8 cellular contexts compared by ENCODE assay signal in the genomic region with DNA sequence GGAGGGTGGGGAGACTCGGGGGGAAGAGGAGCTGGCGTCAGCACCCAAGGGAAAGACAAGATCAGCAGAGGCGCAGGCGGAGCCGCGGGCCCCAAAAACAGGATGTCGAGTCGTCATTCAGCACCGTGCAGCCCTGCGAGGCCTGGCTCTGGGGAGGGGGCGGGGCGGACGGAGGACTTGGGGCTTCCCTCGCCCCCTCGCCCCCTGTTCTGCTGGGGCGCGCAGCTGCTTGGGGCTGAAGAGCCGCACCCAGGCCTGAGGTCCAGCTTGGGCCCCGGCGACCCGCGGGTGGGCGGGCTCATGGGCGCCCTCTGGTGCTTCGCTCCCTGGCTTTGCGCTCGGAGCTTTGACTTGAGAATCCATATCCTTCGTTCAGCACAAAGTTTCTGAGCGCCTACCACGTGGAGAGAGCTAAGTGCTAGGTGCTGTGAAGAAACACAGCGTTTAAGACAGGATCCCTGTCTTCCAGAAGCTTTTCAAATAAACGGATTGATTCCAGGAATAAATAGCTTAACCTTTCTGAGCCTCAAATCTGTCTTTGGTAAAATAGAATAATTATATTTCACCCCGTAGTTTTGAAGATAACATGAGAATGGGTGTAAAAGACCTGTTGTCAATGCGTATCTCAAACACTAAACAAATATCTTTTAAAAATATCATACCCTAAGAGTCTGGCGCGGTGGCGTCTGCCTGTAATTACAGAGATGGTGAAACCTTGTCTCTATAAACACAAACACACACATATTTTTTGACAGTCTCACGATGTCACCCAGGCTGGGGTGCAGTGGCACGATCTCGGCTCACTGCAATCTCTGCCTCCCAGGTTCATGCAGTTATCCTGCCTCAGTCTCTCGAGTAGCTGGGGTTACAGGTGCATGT. TPM values are rescaled to one million over a fixed set of nuclear protein-coding genes. Genes with fewer than 3 reads are reported as not detected.
A peak's percentile ranks its signal among the peaks of the same experiment; 100 is the strongest.
DNase-seq lines count a peak whose midpoint lies in the region; ATAC-seq, FAIRE-seq and TF ChIP-seq lines count a peak whose summit lies in the region.

No MANE protein-coding gene starts in this region.

- peak overlapping the region; percentile 75 for H3K27ac ChIP-seq in HepG2 (ENCODE audit: extremely low read length, insufficient read depth, low read length)

- DNase-seq in CD14-positive monocyte (ENCODE audit: low spot score) (peak; percentile 97), NCI-H2227 treated with DMSO at 0.1 percent for 48 hours (lab: John Stamatoyannopoulos, UW) (peak; percentile 88), activated B cell treated with CpG ODN at 0.5 μM for 24 hours (peak; percentile 96), dedifferentiated amniotic fluid mesenchymal stem cell (ENCODE audit: extremely low spot score) (peak; percentile 77), HepG2 (ENCODE audit: low spot score) (peak; percentile 79)
- peak in 2 of 3 donors; percentile 93 to 94 for DNase-seq in stimulated activated CD4-positive, alpha-beta T cell treated with anti-CD3 and anti-CD28 coated beads, TNF-alpha, amount 100 ng/mL, for 48 hours (ENCODE audit: low read depth in 3 of 3)

- no peak overlapping the region for H2AFZ ChIP-seq in HepG2 (ENCODE audit: low read length)

- peaks cover 20% of the 10 kb centered on the region for H3K79me2 ChIP-seq in HepG2 (ENCODE audit: insufficient read depth, low read length)

- ATAC-seq in GM19025 (IDR thresholded peaks at IDR 0.05; ENCODE audit: low read depth, unreplicated experiment), result peak; percentile 53
- peak; percentile 56 for ATAC-seq in HG03175 (IDR thresholded peaks at IDR 0.05; ENCODE audit: unreplicated experiment)
- ATAC-seq in activated B cell treated with CpG ODN at 0.5 μM for 24 hours (ENCODE audit: low read depth), result no peak
- peak; percentile 84 for ATAC-seq in HepG2

- TF ChIP-seq EP300 in HepG2 (IDR thresholded peaks at IDR 0.05; ENCODE audit: low read depth in 2 of 2, low read length in 2 of 2) (no peak), HepG2 (CRISPR knock-in tag; IDR thresholded peaks at IDR 0.05; ENCODE audit: borderline replicate concordance) (no peak)

- no peak for TF ChIP-seq POLR2A in HepG2 (IDR thresholded peaks at IDR 0.05; ENCODE audit: insufficient read depth in 1 of 2, low read depth in 2 of 2, low read length in 2 of 2)

- intact Hi-C loops in CD14-positive monocyte (cut with micrococcal nuclease), result no loop called here
- intact Hi-C loops in activated B cell treated with CpG ODN at 0.5 μM for 24 hours (cut with micrococcal nuclease), result loop anchor here (1.0 to 2.0 kb wide), 8 partner anchors 13 to 231 kb away; partner anchors contain the start of genes NUP98 and PGAP2
- intact Hi-C loops in HepG2 (cut with micrococcal nuclease; ENCODE audit: unreplicated experiment), result loop anchor here (1.0 to 2.0 kb wide), 3 partner anchors 13 to 33 kb away; partner anchors contain the start of genes PGAP2 and STIM1

- H3K9ac ChIP-seq in HepG2 (ENCODE audit: insufficient read depth, low read depth, low read length), result peak overlapping the region; percentile 72

- POLR2A ChIA-PET in activated B cell treated with CpG ODN at 0.5 μM for 24 hours (lab: Charles Lee) (interaction anchor here (0.5 to 9.3 kb wide), 45 partner anchors 10 to 254 kb away, joined by 3 to 352 read pairs (median 5); partner anchors contain the start of genes NUP98, PGAP2 and STIM1), HepG2 (lab: Yijun Ruan, JAX) (interaction anchor here (0.8 to 4.8 kb wide), 14 partner anchors 9 to 219 kb away, joined by 3 to 42 read pairs (median 4); partner anchors contain the start of genes NUP98, PGAP2 and STIM1)

- H3K4me3 Mint-ChIP-seq in CD14-positive monocyte (peak overlapping the region; percentile 84 to 96), activated B cell treated with CpG ODN at 0.5 μM for 24 hours (peak overlapping the region; percentile 91)

- peaks cover 46% of the 10 kb centered on the region for H3K4me1 ChIP-seq in HepG2 (ENCODE audit: insufficient read depth, low read length)

- H3K4me3 ChIP-seq in HepG2 (replicated peaks in 1 of 3; ENCODE audit: insufficient read depth in 1 of 3, low read depth in 2 of 3, low read length in 3 of 3), result peak overlapping the region; percentile 79 to 84 (median 83)

- no TSS peak for BruUV-seq in HepG2 (replicated peaks; lab: Mats Ljungman, UMichigan)

- peak overlapping the region; percentile 93 to 98 (median 96) for H3K27ac Mint-ChIP-seq in CD14-positive monocyte
- H3K27ac Mint-ChIP-seq in activated B cell treated with CpG ODN at 0.5 μM for 24 hours, result peak overlapping the region; percentile 95

- H4K20me1 ChIP-seq in HepG2 (ENCODE audit: insufficient read depth, low read length), result peaks cover 5% of the 10 kb centered on the region; the same call in 1 of the 2 replicates

- CTCF ChIA-PET in activated B cell treated with CpG ODN at 0.5 μM for 24 hours (lab: Charles Lee), result interaction anchor here (0.6 to 13.0 kb wide), 27 partner anchors 10 to 231 kb away, joined by 3 to 156 read pairs (median 5); partner anchors contain the start of genes NUP98, PGAP2 and STIM1
- CTCF ChIA-PET in HepG2 (lab: Yijun Ruan, JAX; ENCODE audit: low intra/inter-chr PET ratio, low total read pairs), result interaction anchor here (1.5 kb wide), 1 partner anchor 16 kb away, joined by 15 read pairs; no protein-coding TSS in a partner anchor

- peak overlapping the region; percentile 66 for H3K4me2 ChIP-seq in HepG2 (ENCODE audit: low read depth, low read length)

- H3K4me1 Mint-ChIP-seq in CD14-positive monocyte (peaks cover 39% of the 10 kb centered on the region), activated B cell treated with CpG ODN at 0.5 μM for 24 hours (peaks cover 46% of the 10 kb centered on the region)

- H3K9me3 ChIP-seq in HepG2 (ENCODE audit: low read length), result no peaks in the 10 kb centered on the region

- H3K9me3 Mint-ChIP-seq in CD14-positive monocyte, result peaks cover 0 to 3% (median 0%) of the 10 kb centered on the region in 7 donors
- no peaks in the 10 kb centered on the region for H3K9me3 Mint-ChIP-seq in activated B cell treated with CpG ODN at 0.5 μM for 24 hours

- H3K27me3 Mint-ChIP-seq in CD14-positive monocyte (ENCODE audit: low read depth in 3 of 3), result peaks cover 0 to 2% (median 2%) of the 10 kb centered on the region in 3 donors
- no peaks in the 10 kb centered on the region for H3K27me3 Mint-ChIP-seq in activated B cell treated with CpG ODN at 0.5 μM for 24 hours

- H3K36me3 Mint-ChIP-seq in CD14-positive monocyte (peaks cover 5 to 10% of the 10 kb centered on the region in 2 donors), activated B cell treated with CpG ODN at 0.5 μM for 24 hours (ENCODE audit: low read depth) (peaks cover 27% of the 10 kb centered on the region)

- FAIRE-seq in HepG2 (lab: Jason Lieb, UNC), result peak; percentile 69

- in situ Hi-C loops in HepG2 (cut with HindIII; ENCODE audit: extremely low pct_ligation_motif_present, low pct_unique_long_range_greater_than_20kb), result no loop called here

- no peaks in the 10 kb centered on the region; a peak in 1 of 5 replicates for H3K36me3 ChIP-seq in HepG2 (replicated peaks in 1 of 2; ENCODE audit: control insufficient read depth in 1 of 2, insufficient read depth in 2 of 2, low read length in 2 of 2)

- peak; percentile 63 for TF ChIP-seq RAD21 in HepG2 (CRISPR knock-in tag; IDR thresholded peaks at IDR 0.05)

- 5% methylated on average over 23 of the region's 41 CpGs for WGBS in HepG2 (ENCODE audit: low lambda C conversion rate)

- TF ChIP-seq CTCF in CD14-positive monocyte (IDR thresholded peaks at IDR 0.05) (peak; percentile 88), activated B cell treated with CpG ODN at 0.5 μM for 24 hours (IDR thresholded peaks at IDR 0.05) (no peak), HepG2 (CRISPR knock-in tag; IDR thresholded peaks at IDR 0.05) (peak; percentile 91)

- H3K27me3 ChIP-seq in HepG2 (ENCODE audit: control insufficient read depth in 1 of 2, insufficient read depth in 2 of 2, low read length in 2 of 2), result no peaks in the 10 kb centered on the region; a peak in 1 of 5 replicates

RNA-seq across cellular contexts. Expression of gene RHOG, which starts 0.9 kb away (rescaled TPM):
- polyA plus RNA-seq in CD14-positive monocyte (100 to 1,000 TPM; 315 to 458 TPM), HepG2 (2011; rRNA removed) (23.4 and 27.1 TPM in 2 replicates)
- total RNA-seq in activated B cell treated with CpG ODN at 0.5 μM for 24 hours (163 and 176 TPM in 2 replicates), HepG2 (2016; rRNA removed; fragmentation: Illumina TruSeq; extraction: Trizol) (7.7 TPM in 2 replicates)
- total RNA-seq in HepG2 (2016; cell fraction: cytosol; rRNA removed; fragmentation: Illumina TruSeq; extraction: Trizol; ENCODE audit: low read depth), result 2.6 and 3.6 TPM in 2 replicates
- total RNA-seq in HepG2 (2016; cell fraction: insoluble cytoplasmic fraction; rRNA removed; fragmentation: Illumina TruSeq; extraction: Trizol), result 5.8 and 6.8 TPM in 2 replicates
- total RNA-seq in HepG2 (2016; cell fraction: membrane; rRNA removed; fragmentation: Illumina TruSeq; extraction: Trizol), result 5.8 and 7.4 TPM in 2 replicates
- 5.9 and 6.2 TPM in 2 replicates for total RNA-seq in HepG2 (2016; cell fraction: nucleus; rRNA removed; fragmentation: Illumina TruSeq; extraction: Trizol)
- 28.2 and 39.4 TPM in 2 replicates for polyA plus RNA-seq in HepG2 (2011; cell fraction: cytosol; rRNA removed)
- polyA plus RNA-seq in HepG2 (2011; cell fraction: nucleus; rRNA removed), result 16.2 and 18.8 TPM in 2 replicates
- 15.8 and 27.4 TPM in 2 replicates for polyA plus RNA-seq in HepG2 (2012)
- 9.6 and 10.7 TPM in 2 replicates for polyA plus RNA-seq in HepG2 (2016; cell fraction: cytosol; fragmentation: Illumina TruSeq; extraction: Trizol; ENCODE audit: low read depth)
- 21.0 and 25.0 TPM in 2 replicates for polyA plus RNA-seq in HepG2 (2016; cell fraction: insoluble cytoplasmic fraction; fragmentation: Illumina TruSeq; extraction: Trizol; ENCODE audit: low read depth)
- 18.5 and 19.3 TPM in 2 replicates for polyA plus RNA-seq in HepG2 (2016; cell fraction: membrane; fragmentation: Illumina TruSeq; extraction: Trizol; ENCODE audit: low read depth)
- 22.3 and 26.4 TPM in 2 replicates for polyA plus RNA-seq in HepG2 (2016; cell fraction: nucleus; fragmentation: Illumina TruSeq; extraction: Trizol; ENCODE audit: insufficient read depth, low read depth)
- 83.5 and 114 TPM in 2 replicates for polyA minus RNA-seq in HepG2 (2011; rRNA and poly(A)+ RNA removed; ENCODE audit: low replicate concordance)
- 21.8 and 27.6 TPM in 2 replicates for polyA minus RNA-seq in HepG2 (2011; cell fraction: cytosol; rRNA and poly(A)+ RNA removed)
- polyA minus RNA-seq in HepG2 (2011; cell fraction: nucleus; rRNA and poly(A)+ RNA removed), result 11.5 and 17.4 TPM in 2 replicates

RNA-seq across cellular contexts. Expression of gene STIM1, which starts 13.8 kb away (rescaled TPM):
- polyA plus RNA-seq in CD14-positive monocyte (10 to 100 TPM; 14.0 to 21.0 TPM), HepG2 (2011; rRNA removed) (28.5 and 33.3 TPM in 2 replicates)
- total RNA-seq in activated B cell treated with CpG ODN at 0.5 μM for 24 hours (37.3 and 38.4 TPM in 2 replicates), HepG2 (2016; rRNA removed; fragmentation: Illumina TruSeq; extraction: Trizol) (16.3 and 19.2 TPM in 2 replicates)
- 4.1 and 5.8 TPM in 2 replicates for total RNA-seq in HepG2 (2016; cell fraction: cytosol; rRNA removed; fragmentation: Illumina TruSeq; extraction: Trizol; ENCODE audit: low read depth)
- total RNA-seq in HepG2 (2016; cell fraction: insoluble cytoplasmic fraction; rRNA removed; fragmentation: Illumina TruSeq; extraction: Trizol), result 10.3 and 20.0 TPM in 2 replicates
- total RNA-seq in HepG2 (2016; cell fraction: membrane; rRNA removed; fragmentation: Illumina TruSeq; extraction: Trizol), result 9.1 and 11.2 TPM in 2 replicates
- 32.4 and 32.5 TPM in 2 replicates for total RNA-seq in HepG2 (2016; cell fraction: nucleus; rRNA removed; fragmentation: Illumina TruSeq; extraction: Trizol)
- polyA plus RNA-seq in HepG2 (2011; cell fraction: cytosol; rRNA removed), result 25.0 and 31.9 TPM in 2 replicates
- polyA plus RNA-seq in HepG2 (2011; cell fraction: nucleus; rRNA removed), result 53.3 and 57.1 TPM in 2 replicates
- 41.4 and 42.4 TPM in 2 replicates for polyA plus RNA-seq in HepG2 (2012)
- 2.6 TPM in 2 replicates for polyA plus RNA-seq in HepG2 (2016; cell fraction: cytosol; fragmentation: Illumina TruSeq; extraction: Trizol; ENCODE audit: low read depth)
- 10.3 and 12.6 TPM in 2 replicates for polyA plus RNA-seq in HepG2 (2016; cell fraction: insoluble cytoplasmic fraction; fragmentation: Illumina TruSeq; extraction: Trizol; ENCODE audit: low read depth)
- 7.0 and 7.4 TPM in 2 replicates for polyA plus RNA-seq in HepG2 (2016; cell fraction: membrane; fragmentation: Illumina TruSeq; extraction: Trizol; ENCODE audit: low read depth)
- polyA plus RNA-seq in HepG2 (2016; cell fraction: nucleus; fragmentation: Illumina TruSeq; extraction: Trizol; ENCODE audit: insufficient read depth, low read depth), result 37.7 and 37.8 TPM in 2 replicates
- 46.4 and 107 TPM in 2 replicates for polyA minus RNA-seq in HepG2 (2011; rRNA and poly(A)+ RNA removed; ENCODE audit: low replicate concordance)
- 35.8 and 57.5 TPM in 2 replicates for polyA minus RNA-seq in HepG2 (2011; cell fraction: cytosol; rRNA and poly(A)+ RNA removed)
- polyA minus RNA-seq in HepG2 (2011; cell fraction: nucleus; rRNA and poly(A)+ RNA removed), result 43.4 and 64.5 TPM in 2 replicates

RNA-seq across cellular contexts. Expression of gene PGAP2, which starts 33.3 kb away (rescaled TPM):
- polyA plus RNA-seq in CD14-positive monocyte (1 to 10 TPM; 5.8 to 6.8 TPM), HepG2 (2011; rRNA removed) (46.8 and 47.8 TPM in 2 replicates)
- total RNA-seq in activated B cell treated with CpG ODN at 0.5 μM for 24 hours (19.7 and 25.0 TPM in 2 replicates), HepG2 (2016; rRNA removed; fragmentation: Illumina TruSeq; extraction: Trizol) (16.8 and 21.5 TPM in 2 replicates)
- total RNA-seq in HepG2 (2016; cell fraction: cytosol; rRNA removed; fragmentation: Illumina TruSeq; extraction: Trizol; ENCODE audit: low read depth), result 20.3 and 25.5 TPM in 2 replicates
- total RNA-seq in HepG2 (2016; cell fraction: insoluble cytoplasmic fraction; rRNA removed; fragmentation: Illumina TruSeq; extraction: Trizol), result 17.1 and 19.6 TPM in 2 replicates
- 36.5 and 42.1 TPM in 2 replicates for total RNA-seq in HepG2 (2016; cell fraction: membrane; rRNA removed; fragmentation: Illumina TruSeq; extraction: Trizol)
- total RNA-seq in HepG2 (2016; cell fraction: nucleus; rRNA removed; fragmentation: Illumina TruSeq; extraction: Trizol), result 16.9 and 22.3 TPM in 2 replicates
- polyA plus RNA-seq in HepG2 (2011; cell fraction: cytosol; rRNA removed), result 34.6 and 41.7 TPM in 2 replicates
- polyA plus RNA-seq in HepG2 (2011; cell fraction: nucleus; rRNA removed), result 70.5 and 72.6 TPM in 2 replicates
- 17.5 and 20.8 TPM in 2 replicates for polyA plus RNA-seq in HepG2 (2012)
- polyA plus RNA-seq in HepG2 (2016; cell fraction: cytosol; fragmentation: Illumina TruSeq; extraction: Trizol; ENCODE audit: low read depth), result 42.7 and 51.8 TPM in 2 replicates
- 29.8 and 30.5 TPM in 2 replicates for polyA plus RNA-seq in HepG2 (2016; cell fraction: insoluble cytoplasmic fraction; fragmentation: Illumina TruSeq; extraction: Trizol; ENCODE audit: low read depth)
- 58.5 and 61.9 TPM in 2 replicates for polyA plus RNA-seq in HepG2 (2016; cell fraction: membrane; fragmentation: Illumina TruSeq; extraction: Trizol; ENCODE audit: low read depth)
- 62.7 and 64.3 TPM in 2 replicates for polyA plus RNA-seq in HepG2 (2016; cell fraction: nucleus; fragmentation: Illumina TruSeq; extraction: Trizol; ENCODE audit: insufficient read depth, low read depth)
- 72.3 and 77.1 TPM in 2 replicates for polyA minus RNA-seq in HepG2 (2011; rRNA and poly(A)+ RNA removed; ENCODE audit: low replicate concordance)
- 15.6 and 19.4 TPM in 2 replicates for polyA minus RNA-seq in HepG2 (2011; cell fraction: cytosol; rRNA and poly(A)+ RNA removed)
- polyA minus RNA-seq in HepG2 (2011; cell fraction: nucleus; rRNA and poly(A)+ RNA removed), result 9.1 and 11.2 TPM in 2 replicates

RNA-seq across cellular contexts. Expression of gene NUP98, which starts 44.3 kb away (rescaled TPM):
- polyA plus RNA-seq in CD14-positive monocyte (10 to 100 TPM; 19.6 to 28.5 TPM), HepG2 (2011; rRNA removed) (73.6 and 76.6 TPM in 2 replicates)
- total RNA-seq in activated B cell treated with CpG ODN at 0.5 μM for 24 hours (98.0 and 117 TPM in 2 replicates), HepG2 (2016; rRNA removed; fragmentation: Illumina TruSeq; extraction: Trizol) (85.3 and 126 TPM in 2 replicates)
- 43.1 and 51.6 TPM in 2 replicates for total RNA-seq in HepG2 (2016; cell fraction: cytosol; rRNA removed; fragmentation: Illumina TruSeq; extraction: Trizol; ENCODE audit: low read depth)
- 89.3 and 123 TPM in 2 replicates for total RNA-seq in HepG2 (2016; cell fraction: insoluble cytoplasmic fraction; rRNA removed; fragmentation: Illumina TruSeq; extraction: Trizol)
- total RNA-seq in HepG2 (2016; cell fraction: membrane; rRNA removed; fragmentation: Illumina TruSeq; extraction: Trizol), result 26.3 and 32.0 TPM in 2 replicates
- 76.7 and 93.4 TPM in 2 replicates for total RNA-seq in HepG2 (2016; cell fraction: nucleus; rRNA removed; fragmentation: Illumina TruSeq; extraction: Trizol)
- polyA plus RNA-seq in HepG2 (2011; cell fraction: cytosol; rRNA removed), result 69.6 and 79.5 TPM in 2 replicates
- polyA plus RNA-seq in HepG2 (2011; cell fraction: nucleus; rRNA removed), result 104 and 106 TPM in 2 replicates
- 30.9 and 40.3 TPM in 2 replicates for polyA plus RNA-seq in HepG2 (2012)
- 3.7 and 4.0 TPM in 2 replicates for polyA plus RNA-seq in HepG2 (2016; cell fraction: cytosol; fragmentation: Illumina TruSeq; extraction: Trizol; ENCODE audit: low read depth)
- 75.4 and 87.3 TPM in 2 replicates for polyA plus RNA-seq in HepG2 (2016; cell fraction: insoluble cytoplasmic fraction; fragmentation: Illumina TruSeq; extraction: Trizol; ENCODE audit: low read depth)
- 7.2 and 10.0 TPM in 2 replicates for polyA plus RNA-seq in HepG2 (2016; cell fraction: membrane; fragmentation: Illumina TruSeq; extraction: Trizol; ENCODE audit: low read depth)
- 69.6 and 70.2 TPM in 2 replicates for polyA plus RNA-seq in HepG2 (2016; cell fraction: nucleus; fragmentation: Illumina TruSeq; extraction: Trizol; ENCODE audit: insufficient read depth, low read depth)
- 297 and 701 TPM in 2 replicates for polyA minus RNA-seq in HepG2 (2011; rRNA and poly(A)+ RNA removed; ENCODE audit: low replicate concordance)
- 83.2 and 92.9 TPM in 2 replicates for polyA minus RNA-seq in HepG2 (2011; cell fraction: cytosol; rRNA and poly(A)+ RNA removed)
- 87.9 and 109 TPM in 2 replicates for polyA minus RNA-seq in HepG2 (2011; cell fraction: nucleus; rRNA and poly(A)+ RNA removed)

Comparison
In these comparisons a context has a peak if more than half of its experiments do, and no peak if none do; other contexts are left out.
1. RNA of gene RHOG, which starts 0.9 kb away (total RNA-seq): 163 to 176 TPM in activated B cell treated with CpG ODN at 0.5 μM for 24 hours; 2.6 to 7.7 TPM in HepG2; every median in the first group is over 10 times any median in the second.
2. intact Hi-C loops: an anchor here in activated B cell treated with CpG ODN at 0.5 μM for 24 hours (1.0 to 2.0 kb wide) and HepG2 (1.0 to 2.0 kb wide); none called in CD14-positive monocyte.
3. Peak in every context shown above with its lines, with median percentiles within 50 percentile points of each other: DNase-seq.